Comparison of ENCODE assay signal across 32 cellular contexts in genomic region chr1:184739070-184739469, GRCh38.
"Had no signal": no experiment of that assay in that cellular context is flagged by ENCODE, and none has a peak within 500 bp of the region (broad histone marks: within the 10 kb centered on the region; RNA-seq: fewer than 3 reads in every experiment).

No MANE protein-coding gene starts in this region.

- H3K36me3 ChIP-seq: WERI-Rb-1 had no signal

- H3K4me3 ChIP-seq: MG63, PC-9 had no signal

- H3K9me3 ChIP-seq: MG63 had no signal

- DNase-seq: activated CD4-positive, alpha-beta T cell treated with anti-CD3 and anti-CD28 coated beads, Interleukin-2, amount 10 ng/mL, durations not matched to agents 24 days and 14 days; activated CD4-positive, alpha-beta T cell treated with anti-CD3 and anti-CD28 coated beads, Interleukin-2, amount 50 U/mL, for 4 hours; activated CD8-positive, alpha-beta T cell treated with anti-CD3 and anti-CD28 coated beads for 36 hours; activated effector memory CD4-positive, alpha-beta T cell treated with anti-CD3 and anti-CD28 coated beads, Interleukin-2, amount 50 U/mL, for 16 hours; activated naive CD4-positive, alpha-beta T cell; activated naive CD4-positive, alpha-beta T cell treated with anti-CD3 and anti-CD28 coated beads, Interleukin-2, amount 50 U/mL, for 16 hours; activated naive CD8-positive, alpha-beta T cell treated with anti-CD3 and anti-CD28 coated beads for 36 hours; activated T-cell treated with anti-CD3 and anti-CD28 coated beads, Interleukin-2, amount 50 U/mL, for 1 hour; activated T-cell treated with anti-CD3 and anti-CD28 coated beads, Interleukin-2, amount 50 U/mL, for 72 hours; amniotic stem cell; aorta; brain microvascular endothelial cell; Kasumi-1; KBM-7; MG63; NCI-H1048; NCI-H1105 treated with DMSO at 0.1 percent for 48 hours; NCI-H1436; NCI-H1694; NCI-H1930; NCI-H2081 treated with DMSO at 0.1 percent for 48 hours; NCI-H226; NCI-H446 treated with DMSO at 0.1 percent for 48 hours; NCI-H524; PC-9; Right ventricle myocardium superior; SW 1271; T-helper 1 cell; T-helper 2 cell; T-helper 9 cell; WERI-Rb-1 had no signal

- H3K27ac ChIP-seq: brain microvascular endothelial cell, PC-9, WERI-Rb-1 had no signal

- ATAC-seq: activated CD8-positive, alpha-beta T cell treated with anti-CD3 and anti-CD28 coated beads for 36 hours; activated T-cell treated with anti-CD3 and anti-CD28 coated beads, Interleukin-2, amount 50 U/mL, for 72 hours; activated T-helper 17 cell treated with anti-CD3 and anti-CD28 coated beads, Interleukin-2, amount 50 U/mL, for 72 hours had no signal

- H3K27me3 ChIP-seq: brain microvascular endothelial cell, MG63 had no signal
